Comparison of ENCODE assay signal across 1 cellular context in the genomic region with DNA sequence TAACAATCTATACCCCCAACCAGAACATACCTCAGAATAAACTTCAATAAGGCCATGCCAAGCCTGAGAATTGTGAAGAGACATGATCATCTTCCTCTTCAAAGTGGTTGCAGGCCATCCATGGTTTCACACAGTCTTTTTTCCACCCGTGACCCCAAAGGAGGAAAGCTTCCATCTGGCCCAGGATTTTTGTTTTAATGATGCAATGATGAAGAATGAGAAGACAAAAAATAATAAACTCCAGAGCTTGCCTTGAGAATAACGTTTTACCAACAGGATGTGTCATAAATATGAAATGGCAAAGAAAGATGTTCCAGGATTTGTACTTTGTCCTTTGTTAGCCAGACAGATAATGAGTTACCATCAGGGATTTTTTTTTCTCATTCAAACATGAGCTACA.
TF ChIP-seq lines count a peak whose summit lies in the region.

No MANE protein-coding gene starts in this region.

TF ChIP-seq in SK-N-SH, 30 proteins besides CTCF, POLR2A, EP300 and RAD21 (continued from another document):
- TF ChIP-seq JUND (IDR thresholded peaks at IDR 0.05) (no peak), TEAD4 (IDR thresholded peaks at IDR 0.05; ENCODE audit: borderline replicate concordance, insufficient read depth) (no peak), CHD2 (IDR thresholded peaks at IDR 0.05; ENCODE audit: low read length, partially characterized antibody) (no peak), FOXJ3 (CRISPR knock-in tag; IDR thresholded peaks at IDR 0.05) (no peak), RXRA (IDR thresholded peaks at IDR 0.05; ENCODE audit: borderline replicate concordance, low read depth) (no peak), MEF2A (IDR thresholded peaks at IDR 0.05; ENCODE audit: borderline replicate concordance, low read depth) (no peak), POLR2AphosphoS5 (IDR thresholded peaks at IDR 0.05; ENCODE audit: low read depth, low read length) (no peak), GATA2 (CRISPR knock-in tag; IDR thresholded peaks at IDR 0.05) (no peak), YY1 (IDR thresholded peaks at IDR 0.05; ENCODE audit: low read depth) (no peak), ELF1 (IDR thresholded peaks at IDR 0.05) (no peak), RCOR1 (IDR thresholded peaks at IDR 0.05; ENCODE audit: low read length) (no peak)
